Comparison of ENCODE assay signal across 1 cellular context in genomic region chr19:7987084-7987768, GRCh38.
TF ChIP-seq lines count a peak whose summit lies in the region.

No MANE protein-coding gene starts in this region.

TF ChIP-seq in A549, 52 proteins besides CTCF, POLR2A, EP300 and RAD21 (continued from another document):
- no peak for TF ChIP-seq BCL3 (IDR thresholded peaks at IDR 0.05)
- TF ChIP-seq FOXS1 (CRISPR knock-in tag; IDR thresholded peaks at IDR 0.05), result no peak
- no peak for TF ChIP-seq TFCP2L1 (CRISPR knock-in tag; IDR thresholded peaks at IDR 0.05)
- TF ChIP-seq GATA3 (IDR thresholded peaks at IDR 0.05; ENCODE audit: borderline replicate concordance), result no peak
- TF ChIP-seq HOXB13 (CRISPR knock-in tag; IDR thresholded peaks at IDR 0.05; ENCODE audit: low read depth), result no peak
- TF ChIP-seq, protein P1, sequence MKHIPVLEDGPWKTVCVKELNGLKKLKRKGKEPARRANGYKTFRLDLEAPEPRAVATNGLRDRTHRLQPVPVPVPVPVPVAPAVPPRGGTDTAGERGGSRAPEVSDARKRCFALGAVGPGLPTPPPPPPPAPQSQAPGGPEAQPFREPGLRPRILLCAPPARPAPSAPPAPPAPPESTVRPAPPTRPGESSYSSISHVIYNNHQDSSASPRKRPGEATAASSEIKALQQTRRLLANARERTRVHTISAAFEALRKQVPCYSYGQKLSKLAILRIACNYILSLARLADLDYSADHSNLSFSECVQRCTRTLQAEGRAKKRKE (CRISPR knock-in tag; IDR thresholded peaks at IDR 0.05; ENCODE audit: low read depth), result no peak
- no peak for TF ChIP-seq MAX (IDR thresholded peaks at IDR 0.05)
- TF ChIP-seq HDAC2 (IDR thresholded peaks at IDR 0.05), result no peak
- TF ChIP-seq MAZ (IDR thresholded peaks at IDR 0.05; ENCODE audit: borderline replicate concordance, low read depth, low read length), result no peak
- TF ChIP-seq, protein P2, sequence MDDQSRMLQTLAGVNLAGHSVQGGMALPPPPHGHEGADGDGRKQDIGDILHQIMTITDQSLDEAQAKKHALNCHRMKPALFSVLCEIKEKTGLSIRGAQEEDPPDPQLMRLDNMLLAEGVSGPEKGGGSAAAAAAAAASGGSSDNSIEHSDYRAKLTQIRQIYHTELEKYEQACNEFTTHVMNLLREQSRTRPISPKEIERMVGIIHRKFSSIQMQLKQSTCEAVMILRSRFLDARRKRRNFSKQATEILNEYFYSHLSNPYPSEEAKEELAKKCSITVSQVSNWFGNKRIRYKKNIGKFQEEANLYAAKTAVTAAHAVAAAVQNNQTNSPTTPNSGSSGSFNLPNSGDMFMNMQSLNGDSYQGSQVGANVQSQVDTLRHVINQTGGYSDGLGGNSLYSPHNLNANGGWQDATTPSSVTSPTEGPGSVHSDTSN (IDR thresholded peaks at IDR 0.05), result no peak
- no peak for TF ChIP-seq RNF2 (IDR thresholded peaks at IDR 0.05; ENCODE audit: borderline replicate concordance, low read depth)
- TF ChIP-seq E2F6 (IDR thresholded peaks at IDR 0.05; ENCODE audit: borderline replicate concordance, low read depth), result no peak
- TF ChIP-seq JUN (IDR thresholded peaks at IDR 0.05), result no peak
- no peak for TF ChIP-seq HMGXB4 (CRISPR knock-in tag; IDR thresholded peaks at IDR 0.05; ENCODE audit: borderline replicate concordance)
- no peak for TF ChIP-seq BHLHE40 (IDR thresholded peaks at IDR 0.05; ENCODE audit: low read depth, low read length)
- TF ChIP-seq RCOR1 (IDR thresholded peaks at IDR 0.05; ENCODE audit: low read depth, low read length), result no peak
- TF ChIP-seq, protein P3, sequence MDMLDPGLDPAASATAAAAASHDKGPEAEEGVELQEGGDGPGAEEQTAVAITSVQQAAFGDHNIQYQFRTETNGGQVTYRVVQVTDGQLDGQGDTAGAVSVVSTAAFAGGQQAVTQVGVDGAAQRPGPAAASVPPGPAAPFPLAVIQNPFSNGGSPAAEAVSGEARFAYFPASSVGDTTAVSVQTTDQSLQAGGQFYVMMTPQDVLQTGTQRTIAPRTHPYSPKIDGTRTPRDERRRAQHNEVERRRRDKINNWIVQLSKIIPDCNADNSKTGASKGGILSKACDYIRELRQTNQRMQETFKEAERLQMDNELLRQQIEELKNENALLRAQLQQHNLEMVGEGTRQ (IDR thresholded peaks at IDR 0.05), result no peak
